ENCODE assay signal across 8 cellular contexts in the genomic region with DNA sequence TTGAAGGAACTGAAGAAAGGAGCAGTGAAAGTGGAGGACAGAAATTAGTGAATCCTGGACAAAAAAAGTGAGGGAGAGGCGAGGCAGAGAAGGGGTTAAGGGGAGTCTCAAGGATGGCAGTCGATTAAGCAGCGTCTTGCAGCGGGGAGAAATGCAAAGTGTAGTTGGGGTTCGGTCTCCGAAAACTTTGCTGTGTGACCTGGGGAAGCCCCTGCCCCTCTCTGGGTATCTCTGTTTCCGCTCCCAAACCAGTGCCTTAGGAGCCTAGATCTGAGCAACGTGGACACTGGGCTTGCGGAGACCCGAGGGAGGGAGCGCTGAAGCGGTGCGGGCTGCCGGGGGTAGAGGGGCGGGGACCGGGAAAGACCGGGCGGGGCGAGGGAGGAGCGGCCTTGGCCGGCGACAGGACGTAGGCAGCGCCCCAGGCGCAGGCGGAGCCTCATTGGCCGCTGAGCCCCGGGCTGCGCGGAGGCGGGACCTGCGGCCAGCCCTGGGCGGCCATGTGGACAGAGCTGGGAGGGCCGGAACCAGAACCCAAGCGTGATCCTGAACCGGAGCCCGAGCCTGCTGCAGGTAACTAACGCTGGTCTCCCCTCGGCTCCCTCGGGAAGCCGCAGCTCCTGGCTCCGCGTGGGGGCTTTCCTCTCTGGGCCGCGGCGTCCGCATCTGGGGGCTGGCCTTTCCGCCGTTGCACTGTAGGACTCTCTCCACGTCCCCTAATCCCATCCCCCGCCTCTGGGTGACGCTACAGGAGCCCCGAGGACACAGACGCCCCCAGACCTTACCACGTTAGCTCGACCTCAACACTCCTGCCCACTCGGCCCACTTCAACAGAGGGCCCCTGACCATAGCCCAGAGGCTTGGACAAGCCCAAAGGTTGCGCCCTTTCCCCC. TPM values are rescaled to one million over a fixed set of nuclear protein-coding genes. Genes with fewer than 3 reads are reported as not detected.
DNase-seq lines count a peak whose midpoint lies in the region; ATAC-seq, FAIRE-seq and TF ChIP-seq lines count a peak whose summit lies in the region.

A gene (plus strand): TSS at position 468 of the 893 bp plus-strand sequence. CDS start 3,047 bp downstream, outside the sequence.

- H4K20me1 ChIP-seq in H1 (replicated peaks in 1 of 2; ENCODE audit: control insufficient read depth in 1 of 2, insufficient read depth in 2 of 2, low read length in 2 of 2), result peaks cover 0 to 5% of the 10 kb centered on the region in 2 experiments

- H2BK120ac ChIP-seq in H1 (replicated peaks; ENCODE audit: low read depth, low read length), result no peak within 1 kb of the TSS
- H2BK120ac ChIP-seq in mesendoderm (ENCODE audit: low read depth, low read length), result no peak within 1 kb of the TSS

- no peaks in the 10 kb centered on the region for H3K9me3 Mint-ChIP-seq in CD4-positive, CD25-positive, alpha-beta regulatory T cell
- no peaks in the 10 kb centered on the region for H3K9me3 Mint-ChIP-seq in activated CD8-positive, alpha-beta T cell treated with anti-CD3 and anti-CD28 coated beads, Interleukin-2, amount 10 ng/mL, durations not matched to agents 7 days and 5 days (ENCODE audit: insufficient read depth)

- peaks cover 14% of the 10 kb centered on the region for H3K4me1 ChIP-seq in CD4-positive, CD25-positive, alpha-beta regulatory T cell (ENCODE audit: control insufficient read depth, insufficient read depth, low read length, poor library complexity, severe bottlenecking)
- H3K4me1 ChIP-seq in H1 (replicated peaks in 1 of 4; ENCODE audit: control insufficient read depth in 3 of 4, insufficient read depth in 4 of 4, low read length in 3 of 4) (peaks cover 0 to 6% (median 4%) of the 10 kb centered on the region in 4 experiments; a peak in 3 of 7 replicates), mesendoderm (ENCODE audit: control insufficient read depth, low read depth, low read length) (no peaks in the 10 kb centered on the region)

- CTCF ChIA-PET in activated CD8-positive, alpha-beta T cell treated with anti-CD3 and anti-CD28 coated beads, Interleukin-2, amount 10 ng/mL, durations not matched to agents 7 days and 5 days (lab: Charles Lee), result interaction anchor here (0.7 to 1.5 kb wide), 4 partner anchors 9 to 479 kb away, joined by 3 to 7 read pairs (median 4); no protein-coding TSS in a partner anchor
- CTCF ChIA-PET in H1 (lab: Charles Lee; ENCODE audit: partially characterized antibody), result interaction anchor here (0.7 to 2.1 kb wide), 9 partner anchors 9 to 456 kb away, joined by 3 to 15 read pairs (median 4); no protein-coding TSS in a partner anchor

- no peak within 1 kb of the TSS for H2BK20ac ChIP-seq in H1 (ENCODE audit: low read length)

- TF ChIP-seq POLR2A in H1 (IDR thresholded peaks at IDR 0.05; ENCODE audit: control extremely low read depth in 1 of 2, low read depth in 2 of 2, low read length in 2 of 2), result peak; percentile 57 to 94

- no peak within 1 kb of the TSS for H2AK5ac ChIP-seq in H1 (ENCODE audit: low read depth, low read length)
- no peak within 1 kb of the TSS for H2AK5ac ChIP-seq in mesendoderm (ENCODE audit: low read length)

- H2BK5ac ChIP-seq in H1 (ENCODE audit: low read depth, low read length) (peak within 1 kb of the TSS; percentile 87), mesendoderm (ENCODE audit: low read length) (peak within 1 kb of the TSS; percentile 87)

- H2AFZ ChIP-seq in H1 (ENCODE audit: low read length), result peak within 1 kb of the TSS; percentile 85; the same call in 1 of the 2 replicates

- POLR2A ChIA-PET in activated CD8-positive, alpha-beta T cell treated with anti-CD3 and anti-CD28 coated beads, Interleukin-2, amount 10 ng/mL, durations not matched to agents 7 days and 5 days (lab: Charles Lee), result no interaction called here
- POLR2A ChIA-PET in H1 (lab: Charles Lee; ENCODE audit: partially characterized antibody), result interaction anchor here (0.9 to 2.3 kb wide), 8 partner anchors 12 to 122 kb away, joined by 3 to 7 read pairs (median 3); no protein-coding TSS in a partner anchor

- no peak within 1 kb of the TSS for H3K4ac ChIP-seq in H1 (replicated peaks; ENCODE audit: insufficient read length, low read depth, low read length)
- peak within 1 kb of the TSS; percentile 81 for H3K4ac ChIP-seq in mesendoderm (ENCODE audit: low read depth, low read length)

- TF ChIP-seq CTCF in H1 (IDR thresholded peaks at IDR 0.05; ENCODE audit: control extremely low read depth in 1 of 3, insufficient read depth in 1 of 3, low read depth in 1 of 3, low read length in 3 of 3), result peak; percentile 16 to 47 (median 37); a peak in 3 of 4 replicates

- H3K18ac ChIP-seq in H1 (ENCODE audit: extremely low read depth, low read length), result peak within 1 kb of the TSS; percentile 84; the same call in 1 of the 2 replicates
- H3K18ac ChIP-seq in mesendoderm (ENCODE audit: low read length), result peak within 1 kb of the TSS; percentile 77

- H3K36me3 ChIP-seq in CD4-positive, CD25-positive, alpha-beta regulatory T cell (ENCODE audit: control insufficient read depth, insufficient read depth, low read length), result peaks cover 10% of the 10 kb centered on the region
- H3K36me3 ChIP-seq in H1 (ENCODE audit: control insufficient read depth in 2 of 4, insufficient read depth in 4 of 4, low read length in 3 of 4), result peaks cover 12 to 28% (median 19%) of the 10 kb centered on the region in 4 experiments; a peak in 7 of 8 replicates
- H3K36me3 ChIP-seq in mesendoderm (ENCODE audit: control insufficient read depth, insufficient read depth, low read length), result peaks cover 6% of the 10 kb centered on the region

- no peaks in the 10 kb centered on the region for H3K27me3 ChIP-seq in CD4-positive, CD25-positive, alpha-beta regulatory T cell (ENCODE audit: control insufficient read depth, insufficient read depth, low read length)
- H3K27me3 ChIP-seq in H1 (replicated peaks in 1 of 4; ENCODE audit: control insufficient read depth in 3 of 4, extremely low read depth in 1 of 4, insufficient read depth in 3 of 4, low read length in 3 of 4), result 0 out of 7 replicates have a peak, but pooled peaks cover 0 to 5% (median 0%) of the 10 kb centered on the region in 4 experiments
- no peaks in the 10 kb centered on the region for H3K27me3 ChIP-seq in mesendoderm (ENCODE audit: insufficient read depth, low read length, poor library complexity)

- peak; percentile 88 for ATAC-seq in CD4-positive, CD25-positive, alpha-beta regulatory T cell (ENCODE audit: low read depth in 2 of 2)
- peak; percentile 99 for ATAC-seq in HG03432 (IDR thresholded peaks at IDR 0.05; ENCODE audit: unreplicated experiment)
- peak; percentile 99 for ATAC-seq in activated CD8-positive, alpha-beta T cell treated with anti-CD3 and anti-CD28 coated beads, Interleukin-2, amount 10 ng/mL, durations not matched to agents 7 days and 5 days

- H4K5ac ChIP-seq in H1 (ENCODE audit: insufficient read length, low read depth, low read length) (peak within 1 kb of the TSS; percentile 85), mesendoderm (ENCODE audit: low read length) (no peak within 1 kb of the TSS)

- FAIRE-seq in H1 (lab: Jason Lieb, UNC), result no peak

- peak within 1 kb of the TSS; percentile 74 to 85 (median 80) for H3K9ac ChIP-seq in H1 (replicated peaks in 1 of 4; ENCODE audit: extremely low read depth in 1 of 4, low read depth in 3 of 4, low read length in 3 of 4)
- H3K9ac ChIP-seq in mesendoderm (ENCODE audit: low read length), result peak within 1 kb of the TSS; percentile 83

- H4K91ac ChIP-seq in H1 (replicated peaks; ENCODE audit: insufficient read length, low read length), result peak within 1 kb of the TSS; percentile 59

- H3K14ac ChIP-seq in H1 (ENCODE audit: insufficient read length), result peak within 1 kb of the TSS; percentile 37

- peak within 1 kb of the TSS; percentile 64; the same call in 1 of the 2 replicates for H4K8ac ChIP-seq in H1 (ENCODE audit: extremely low read depth, insufficient read depth, low read length)
- no peak within 1 kb of the TSS for H4K8ac ChIP-seq in mesendoderm (ENCODE audit: low read depth, low read length)

- peaks cover 0 to 37% of the 10 kb centered on the region in 2 experiments; a peak in 2 of 4 replicates for H3K79me2 ChIP-seq in H1 (ENCODE audit: control insufficient read depth in 1 of 2, insufficient read depth in 2 of 2, low read length in 2 of 2)
- H3K79me2 ChIP-seq in mesendoderm (ENCODE audit: control insufficient read depth, insufficient read depth, low read length), result peaks cover 11% of the 10 kb centered on the region

- H3K23ac ChIP-seq in H1 (ENCODE audit: insufficient read length) (no peak within 1 kb of the TSS), mesendoderm (ENCODE audit: low read length) (no peak within 1 kb of the TSS)

- H3K4me3 ChIP-seq in CD4-positive, CD25-positive, alpha-beta regulatory T cell (ENCODE audit: low read depth, low read length), result peak within 1 kb of the TSS; percentile 73
- peak within 1 kb of the TSS; percentile 70 to 88 (median 80) for H3K4me3 ChIP-seq in H1 (ENCODE audit: extremely low read depth in 1 of 4, insufficient read depth in 2 of 4, low read depth in 3 of 4, low read length in 4 of 4)
- H3K4me3 ChIP-seq in mesendoderm (ENCODE audit: low read length), result peak within 1 kb of the TSS; percentile 83

- H3K56ac ChIP-seq in H1 (replicated peaks; ENCODE audit: insufficient read length, low read depth, low read length), result no peak within 1 kb of the TSS
- H3K56ac ChIP-seq in mesendoderm (ENCODE audit: low read length), result peak within 1 kb of the TSS; percentile 96

- H3K27ac Mint-ChIP-seq in CD4-positive, CD25-positive, alpha-beta regulatory T cell, result peak within 1 kb of the TSS; percentile 89 to 95 (median 94)
- H3K27ac Mint-ChIP-seq in activated CD8-positive, alpha-beta T cell treated with anti-CD3 and anti-CD28 coated beads, Interleukin-2, amount 10 ng/mL, durations not matched to agents 7 days and 5 days, result peak within 1 kb of the TSS; percentile 86

- 2% methylated on average over 21 of the region's 58 CpGs; no CpG with 5 or more reads in 1 of the 2 experiments for WGBS in H1 (ENCODE audit: extremely low coverage in 1 of 2, insufficient coverage in 1 of 2, insufficient read length in 1 of 2, insufficient replicate concordance in 2 of 2, low coverage in 1 of 2, low lambda C conversion rate in 2 of 2, missing lambda C conversion rate in 1 of 2), 2 experiments
- no CpG with 5 or more reads among the region's 58 CpGs for WGBS in mesendoderm (ENCODE audit: extremely low coverage, insufficient coverage, low lambda C conversion rate)

- H3K9me3 ChIP-seq in CD4-positive, CD25-positive, alpha-beta regulatory T cell (ENCODE audit: control insufficient read depth in 2 of 2, low read length in 2 of 2), result no peaks in the 10 kb centered on the region
- H3K9me3 ChIP-seq in H1 (ENCODE audit: insufficient read depth in 2 of 2, low read depth in 1 of 2, low read length in 1 of 2), result no peaks in the 10 kb centered on the region

- H3K4me1 Mint-ChIP-seq in CD4-positive, CD25-positive, alpha-beta regulatory T cell, result peaks cover 0 to 29% (median 15%) of the 10 kb centered on the region in 4 donors
- H3K4me1 Mint-ChIP-seq in activated CD8-positive, alpha-beta T cell treated with anti-CD3 and anti-CD28 coated beads, Interleukin-2, amount 10 ng/mL, durations not matched to agents 7 days and 5 days (ENCODE audit: low read depth), result peaks cover 16% of the 10 kb centered on the region

- TF ChIP-seq RAD21 in H1 (IDR thresholded peaks at IDR 0.05 in 1 of 2, conservative IDR thresholded peaks at IDR 0.05 in 1 of 2; ENCODE audit: low read depth in 2 of 2, low read length in 2 of 2), result peak; percentile 14 to 18; a peak in 2 of 4 replicates

- H3K36me3 Mint-ChIP-seq in CD4-positive, CD25-positive, alpha-beta regulatory T cell, result peaks cover 18% of the 10 kb centered on the region
- peaks cover 27% of the 10 kb centered on the region for H3K36me3 Mint-ChIP-seq in activated CD8-positive, alpha-beta T cell treated with anti-CD3 and anti-CD28 coated beads, Interleukin-2, amount 10 ng/mL, durations not matched to agents 7 days and 5 days (ENCODE audit: low read depth)

- no peak within 1 kb of the TSS for H2BK12ac ChIP-seq in H1 (ENCODE audit: low read depth, low read length)

- no peak within 1 kb of the TSS for H3K27ac ChIP-seq in CD4-positive, CD25-positive, alpha-beta regulatory T cell (ENCODE audit: insufficient read depth, low read length, poor library complexity, severe bottlenecking)
- peak within 1 kb of the TSS; percentile 82 for H3K27ac ChIP-seq in H1 (ENCODE audit: low read depth, low read length)
- no peak within 1 kb of the TSS for H3K27ac ChIP-seq in mesendoderm (ENCODE audit: low read depth, low read length)

- H2BK15ac ChIP-seq in H1 (ENCODE audit: low read length), result no peak within 1 kb of the TSS; the same call in 1 of the 2 replicates
- H2BK15ac ChIP-seq in mesendoderm (replicated peaks; ENCODE audit: low read depth), result no peak within 1 kb of the TSS

- peak; percentile 36 to 77 (median 57) for DNase-seq in CD4-positive, CD25-positive, alpha-beta regulatory T cell
- DNase-seq in GM19238 (ENCODE audit: insufficient read length, low spot score) (peak; percentile 96), NCI-H82 (lab: John Stamatoyannopoulos, UW) (peak; percentile 89), H1 (ENCODE audit: low read depth in 1 of 2, low spot score in 2 of 2) (peak; percentile 73 to 89), mesendoderm (peak; percentile 91)
- DNase-seq in activated CD8-positive, alpha-beta T cell treated with anti-CD3 and anti-CD28 coated beads, Interleukin-2, amount 10 ng/mL, durations not matched to agents 7 days and 5 days, result peak; percentile 74
- peak; percentile 36 for DNase-seq in stimulated activated CD8-positive, alpha-beta memory T cell treated with anti-CD3 and anti-CD28 coated beads, Interleukin-15, amount 100 ng/mL, for 24 hours (ENCODE audit: low read depth)

- TF ChIP-seq EP300 in H1 (IDR thresholded peaks at IDR 0.05; ENCODE audit: borderline replicate concordance in 1 of 2, low read depth in 2 of 2, low read length in 2 of 2), result 0 out of 3 replicates have a peak, but pooled peaks of 1 of the 2 experiments have one; percentile 38

- H3K4me3 Mint-ChIP-seq in CD4-positive, CD25-positive, alpha-beta regulatory T cell, result peak within 1 kb of the TSS; percentile 84 to 96 (median 94)
- H3K4me3 Mint-ChIP-seq in activated CD8-positive, alpha-beta T cell treated with anti-CD3 and anti-CD28 coated beads, Interleukin-2, amount 10 ng/mL, durations not matched to agents 7 days and 5 days, result peak within 1 kb of the TSS; percentile 93

- H3K23me2 ChIP-seq in H1 (ENCODE audit: low read depth, low read length), result peaks cover 9% of the 10 kb centered on the region; the same call in 1 of the 2 replicates

- H3K27me3 Mint-ChIP-seq in CD4-positive, CD25-positive, alpha-beta regulatory T cell, result peaks cover 8% of the 10 kb centered on the region
- H3K27me3 Mint-ChIP-seq in activated CD8-positive, alpha-beta T cell treated with anti-CD3 and anti-CD28 coated beads, Interleukin-2, amount 10 ng/mL, durations not matched to agents 7 days and 5 days (ENCODE audit: low read depth), result peaks cover 14% of the 10 kb centered on the region

- H3K79me1 ChIP-seq in H1 (ENCODE audit: low read depth, low read length) (peaks cover 18% of the 10 kb centered on the region), mesendoderm (ENCODE audit: low read length) (peaks cover 13% of the 10 kb centered on the region)

- H3K4me2 ChIP-seq in H1 (ENCODE audit: insufficient read depth in 1 of 2, low read depth in 2 of 2, low read length in 2 of 2), result peak within 1 kb of the TSS; percentile 85 to 96
- H3K4me2 ChIP-seq in mesendoderm (ENCODE audit: low read length), result peak within 1 kb of the TSS; percentile 64

RNA-seq across cellular contexts. Expression of the gene that starts here (rescaled TPM):
- total RNA-seq in CD4-positive, CD25-positive, alpha-beta regulatory T cell, result 1.7 TPM
- polyA plus RNA-seq in CD4-positive, CD25-positive, alpha-beta regulatory T cell, result 10 to 100 TPM in 1 of 4 donors, 1 to 10 TPM in 3; 8.0 to 11.8 (median 9.4) TPM
- 10 to 100 TPM; 14.7 to 16.3 TPM for total RNA-seq in activated CD8-positive, alpha-beta T cell treated with anti-CD3 and anti-CD28 coated beads, Interleukin-2, amount 10 ng/mL, durations not matched to agents 7 days and 5 days
- total RNA-seq in H1 (2021; fragmentation: NEBNext Ultra II Directional; extraction: Animal tissue kit (Norgen Biotek cat#: 25700)), result 78.5 and 78.7 TPM in 2 replicates
- 41.6 and 52.4 TPM in 2 replicates for polyA plus RNA-seq in H1 (2011; rRNA removed)
- 53.9 TPM for polyA plus RNA-seq in H1 (2011; cell fraction: cytosol; rRNA removed)
- 44.8 TPM for polyA plus RNA-seq in H1 (2011; cell fraction: nucleus; rRNA removed)
- polyA plus RNA-seq in H1 (2012, experiment 1 of 2), result 51.5 to 64.7 TPM (median 54.2 TPM) in 4 replicates
- 34.2 TPM for polyA plus RNA-seq in H1 (2012, experiment 2 of 2)
- polyA plus RNA-seq in H1 (2013, experiment 1 of 2), result 37.2 TPM
- 38.1 TPM for polyA plus RNA-seq in H1 (2013, experiment 2 of 2)
- 84.4 and 92.7 TPM in 2 replicates for polyA minus RNA-seq in H1 (2011; rRNA and poly(A)+ RNA removed)
- 56.1 TPM for polyA minus RNA-seq in H1 (2011; cell fraction: cytosol; rRNA and poly(A)+ RNA removed)
- polyA minus RNA-seq in H1 (2011; cell fraction: nucleus; rRNA and poly(A)+ RNA removed), result 29.8 TPM
- 28.7 TPM for polyA plus RNA-seq in mesendoderm (2013, experiment 1 of 2)
- 27.7 TPM for polyA plus RNA-seq in mesendoderm (2013, experiment 2 of 2)

Comparison
In these comparisons a context has a peak if more than half of its experiments do, and no peak if none do; other contexts are left out.
1. DNase-seq: peak in every context shown above with its lines; median percentile 96 in GM19238; 91 in mesendoderm; 89 in NCI-H82; 81 in H1; 74 in activated CD8-positive, alpha-beta T cell treated with anti-CD3 and anti-CD28 coated beads, Interleukin-2, amount 10 ng/mL, durations not matched to agents 7 days and 5 days; 57 in CD4-positive, CD25-positive, alpha-beta regulatory T cell; 36 in stimulated activated CD8-positive, alpha-beta memory T cell treated with anti-CD3 and anti-CD28 coated beads, Interleukin-15, amount 100 ng/mL, for 24 hours.